Comparison of ENCODE assay signal across 8 cellular contexts in genomic region chr9:98010450-98010849, GRCh38. TPM values are rescaled to one million over a fixed set of nuclear protein-coding genes. Genes with fewer than 3 reads are reported as not detected.
DNase-seq lines count a peak whose midpoint lies in the region; ATAC-seq and TF ChIP-seq lines count a peak whose summit lies in the region.

No MANE protein-coding gene starts in this region.

- CTCF ChIA-PET in activated CD4-positive, alpha-beta T cell treated with anti-CD3 and anti-CD28 coated beads for 36 hours (lab: Charles Lee): interaction anchor here (0.9 to 1.1 kb wide), 4 partner anchors 9 to 120 kb away, joined by 3 to 4 read pairs (median 4); no protein-coding TSS in a partner anchor

- no peak overlapping the region for H3K4ac ChIP-seq in H9 (ENCODE audit: low read depth, low read length)

- H2AFZ ChIP-seq in H9 (ENCODE audit: low read length): no peak overlapping the region

- no peaks in the 10 kb centered on the region for H3K79me2 ChIP-seq in H9 (ENCODE audit: insufficient read depth, low read length)

- no peak overlapping the region for H2BK12ac ChIP-seq in H9 (ENCODE audit: insufficient read length, low read depth, low read length)

- H3K56ac ChIP-seq in H9 (ENCODE audit: insufficient read length, low read depth, low read length): no peak overlapping the region

- H4K20me1 ChIP-seq in H9 (ENCODE audit: control insufficient read depth, insufficient read depth, insufficient read length): no peaks in the 10 kb centered on the region

- H3K9me3 ChIP-seq in H9 (ENCODE audit: control insufficient read depth, low read depth, low read length) (no peaks in the 10 kb centered on the region), uterus (no peaks in the 10 kb centered on the region)

- TF ChIP-seq CTCF in H9 (conservative IDR thresholded peaks at IDR 0.05) (no peak), foreskin fibroblast (IDR thresholded peaks at IDR 0.05; ENCODE audit: low read depth, low read length) (no peak), uterus (IDR thresholded peaks at IDR 0.05) (no peak)

- no peak overlapping the region for H2BK20ac ChIP-seq in H9 (ENCODE audit: low read depth, low read length, poor library complexity, severe bottlenecking)

- H2BK120ac ChIP-seq in H9 (ENCODE audit: low read depth, low read length, poor library complexity, severe bottlenecking): no peak overlapping the region

- H2BK15ac ChIP-seq in H9 (ENCODE audit: low read depth, low read length): no peak overlapping the region

- POLR2A ChIA-PET in activated CD4-positive, alpha-beta T cell treated with anti-CD3 and anti-CD28 coated beads for 36 hours (lab: Charles Lee): interaction anchor here (0.5 to 0.7 kb wide), 4 partner anchors 11 to 101 kb away, joined by 3 to 4 read pairs (median 4); partner anchors contain the start of gene TRMO

- H4K5ac ChIP-seq in H9 (ENCODE audit: insufficient read length, low read depth, low read length): no peak overlapping the region

- H3K4me2 ChIP-seq in H9 (ENCODE audit: insufficient read depth, insufficient read length, low read length): no peak overlapping the region

- no peaks in the 10 kb centered on the region for H3K79me1 ChIP-seq in H9 (ENCODE audit: insufficient read depth, low read depth, low read length, poor library complexity, severe bottlenecking)

- H3K4me3 Mint-ChIP-seq in activated CD4-positive, alpha-beta T cell treated with anti-CD3 and anti-CD28 coated beads for 36 hours: no peak overlapping the region
- no peak overlapping the region for H3K4me3 Mint-ChIP-seq in H9

- H4K91ac ChIP-seq in H9 (ENCODE audit: insufficient read length, low read depth, low read length): no peak overlapping the region

- H3K4me1 Mint-ChIP-seq in activated CD4-positive, alpha-beta T cell treated with anti-CD3 and anti-CD28 coated beads for 36 hours: peaks cover 34% of the 10 kb centered on the region
- no peaks in the 10 kb centered on the region for H3K4me1 Mint-ChIP-seq in H9

- no peaks in the 10 kb centered on the region for H3K23me2 ChIP-seq in H9 (ENCODE audit: insufficient read length, low read depth, low read length, poor library complexity, severe bottlenecking)

- H3K36me3 Mint-ChIP-seq in activated CD4-positive, alpha-beta T cell treated with anti-CD3 and anti-CD28 coated beads for 36 hours (ENCODE audit: low read depth): peaks cover 77% of the 10 kb centered on the region
- peaks cover 13 to 85% (median 58%) of the 10 kb centered on the region in 3 experiments; a peak in 6 of 7 replicates for H3K36me3 Mint-ChIP-seq in H9 (ENCODE audit: insufficient read depth in 1 of 3, low read depth in 3 of 3)

- no CpG with 5 or more reads among the region's 2 CpGs for WGBS in H9 (ENCODE audit: extremely low coverage, insufficient read length, low lambda C conversion rate)

- no peak overlapping the region for H3K27ac ChIP-seq in H9 (ENCODE audit: insufficient read length, low read depth, low read length)
- H3K27ac ChIP-seq in uterus: peak overlapping the region; percentile 24 to 60

- H3K27ac Mint-ChIP-seq in activated CD4-positive, alpha-beta T cell treated with anti-CD3 and anti-CD28 coated beads for 36 hours: peak overlapping the region; percentile 40
- H3K27ac Mint-ChIP-seq in H9: no peak overlapping the region

- H3K27me3 ChIP-seq in H9 (ENCODE audit: insufficient read depth, low read length): no peaks in the 10 kb centered on the region
- no peaks in the 10 kb centered on the region for H3K27me3 ChIP-seq in uterus

- no peak overlapping the region for H3K18ac ChIP-seq in H9 (ENCODE audit: insufficient read length, low read depth, low read length)

- H3K36me3 ChIP-seq in uterus: no peaks in the 10 kb centered on the region

- no peaks in the 10 kb centered on the region for H3K9me3 Mint-ChIP-seq in activated CD4-positive, alpha-beta T cell treated with anti-CD3 and anti-CD28 coated beads for 36 hours (ENCODE audit: low read depth)
- H3K9me3 Mint-ChIP-seq in H9: no peaks in the 10 kb centered on the region

- H2AK5ac ChIP-seq in H9 (ENCODE audit: insufficient read length, low read length): no peak overlapping the region

- no peaks in the 10 kb centered on the region for H3K4me1 ChIP-seq in H9 (ENCODE audit: insufficient read depth, low read length)
- H3K4me1 ChIP-seq in uterus: no peaks in the 10 kb centered on the region

- H3T11ph ChIP-seq in H9 (ENCODE audit: low read length): no peak overlapping the region

- H3K23ac ChIP-seq in H9 (ENCODE audit: insufficient read length, low read depth, low read length): no peak overlapping the region

- no peaks in the 10 kb centered on the region for H3K27me3 Mint-ChIP-seq in activated CD4-positive, alpha-beta T cell treated with anti-CD3 and anti-CD28 coated beads for 36 hours
- H3K27me3 Mint-ChIP-seq in H9 (ENCODE audit: low read depth): no peaks in the 10 kb centered on the region

- H3K14ac ChIP-seq in H9 (ENCODE audit: insufficient read depth, low read length): no peak overlapping the region

- H3K9ac ChIP-seq in H9 (ENCODE audit: extremely low read depth, insufficient read length, low read length): no peak overlapping the region

- ATAC-seq in activated CD4-positive, alpha-beta T cell treated with anti-CD3 and anti-CD28 coated beads for 36 hours: peak; percentile 76

- intact Hi-C loops in activated CD4-positive, alpha-beta T cell treated with anti-CD3 and anti-CD28 coated beads for 36 hours (cut with DNase I, micrococcal nuclease): no loop called here
- intact Hi-C loops in uterus (cut with DNase I; ENCODE audit: low total_unique reads): no loop called here

- no peak overlapping the region for H2BK5ac ChIP-seq in H9 (ENCODE audit: insufficient read length, low read length)

- H3K4me3 ChIP-seq in foreskin fibroblast (ENCODE audit: low read depth in 1 of 2, low read length in 2 of 2): no peak overlapping the region
- no peak overlapping the region for H3K4me3 ChIP-seq in uterus

- H4K8ac ChIP-seq in H9 (replicated peaks; ENCODE audit: insufficient read length, low read depth, low read length): no peak overlapping the region

- no peak for TF ChIP-seq POLR2A in uterus (IDR thresholded peaks at IDR 0.05)

- DNase-seq in activated CD4-positive, alpha-beta T cell treated with anti-CD3 and anti-CD28 coated beads for 36 hours: peak; percentile 47
- no peak for DNase-seq in activated CD4-positive, alpha-beta T cell treated with anti-CD3 and anti-CD28 coated beads, Interleukin-2, amount 50 U/mL, for 1 hour
- DNase-seq in H9 (peak; percentile 48), NCI-H345 (lab: John Stamatoyannopoulos, UW) (peak; percentile 41), foreskin fibroblast (peak; percentile 38 to 62), uterus (no peak), GF-D8 (lab: John Stamatoyannopoulos, UW) (no peak), mucosa of gallbladder (ENCODE audit: low spot score) (no peak)

RNA-seq across cellular contexts. Expression of gene ANP32B, which starts 27.3 kb away (rescaled TPM):
- 100 to 1,000 TPM; 367 to 440 TPM for total RNA-seq in activated CD4-positive, alpha-beta T cell treated with anti-CD3 and anti-CD28 coated beads for 36 hours
- total RNA-seq in H9 (2021) (91.6 and 100.0 TPM in 2 replicates), uterus (100 to 1,000 TPM in 1 of 4 donors, 10 to 100 TPM in 2, 1 to 10 TPM in 1; 9.3 to 162 (median 40.4) TPM), mucosa of gallbladder (90.5 TPM)

RNA-seq across cellular contexts. Expression of gene NANS, which starts 46.1 kb away (rescaled TPM):
- 10 to 100 TPM; 45.9 to 47.7 TPM for total RNA-seq in activated CD4-positive, alpha-beta T cell treated with anti-CD3 and anti-CD28 coated beads for 36 hours
- 40.4 and 41.8 TPM in 2 replicates for total RNA-seq in H9 (2021)
- total RNA-seq in uterus: 100 to 1,000 TPM in 1 of 4 donors, 10 to 100 TPM in 3; 37.5 to 187 (median 54.8) TPM
- total RNA-seq in mucosa of gallbladder: 69.3 TPM

Comparison
In these comparisons a context has a peak if more than half of its experiments do, and no peak if none do; other contexts are left out.
1. DNase-seq: peak in activated CD4-positive, alpha-beta T cell treated with anti-CD3 and anti-CD28 coated beads for 36 hours (single experiment), H9 (single experiment), NCI-H345 (single experiment) and foreskin fibroblast (2 of 2); none in activated CD4-positive, alpha-beta T cell treated with anti-CD3 and anti-CD28 coated beads, Interleukin-2, amount 50 U/mL, for 1 hour (single experiment), uterus (0 of 2), GF-D8 (single experiment) and mucosa of gallbladder (single experiment).